Comparison of ENCODE assay signal across 13 cellular contexts in the genomic region with DNA sequence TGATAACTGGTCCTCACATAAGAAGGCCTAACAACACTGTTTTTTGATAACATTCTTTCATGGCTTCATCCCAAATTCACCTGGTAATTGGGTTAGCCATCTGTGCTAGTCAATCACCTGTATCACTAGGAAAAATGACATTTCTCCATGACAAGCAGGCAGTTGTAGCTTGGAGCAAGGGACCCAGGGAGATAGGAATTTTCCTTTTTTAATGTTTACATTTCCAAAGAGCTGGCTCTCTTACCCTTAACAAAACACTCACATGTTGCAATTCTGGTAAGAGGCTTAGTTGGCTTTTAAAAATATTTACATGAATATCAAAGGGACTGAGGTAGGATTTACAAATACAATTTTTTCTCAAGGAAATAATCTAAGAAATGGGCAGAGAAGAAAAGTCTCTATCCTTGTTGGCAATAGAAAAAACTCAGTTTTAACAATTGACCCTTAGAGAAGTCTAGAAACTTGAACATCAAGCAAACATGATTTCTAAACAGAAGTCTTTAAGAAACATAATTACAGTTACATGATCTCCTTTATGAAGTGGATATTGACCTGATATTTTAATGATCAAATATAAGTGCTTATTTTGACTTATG. TPM values are rescaled to one million over a fixed set of nuclear protein-coding genes. Genes with fewer than 3 reads are reported as not detected.
A peak's percentile ranks its signal among the peaks of the same experiment; 100 is the strongest.
DNase-seq lines count a peak whose midpoint lies in the region; ATAC-seq and TF ChIP-seq lines count a peak whose summit lies in the region.
"Had no signal": no experiment of that assay in that cellular context is flagged by ENCODE, and none has a peak within 500 bp of the region (broad histone marks: within the 10 kb centered on the region; RNA-seq: fewer than 3 reads in every experiment).

No MANE protein-coding gene starts in this region.

- peak in 1 of 4 donors; percentile 25 for ATAC-seq in heart left ventricle
- no peak for ATAC-seq in Right ventricle myocardium inferior
- ATAC-seq in aorta (ENCODE audit: low FRiP score) = peak; percentile 54
- no peak for ATAC-seq in GM18861 (IDR thresholded peaks at IDR 0.05; ENCODE audit: unreplicated experiment)

- peak overlapping the region; percentile 19 for H3K27ac Mint-ChIP-seq in osteocyte (ENCODE audit: unreplicated experiment)
- H3K27ac Mint-ChIP-seq: activated CD4-positive, alpha-beta memory T cell treated with anti-CD3 and anti-CD28 coated beads, Interleukin-2, amount 10 ng/mL, durations not matched to agents 7 days and 5 days; activated naive CD4-positive, alpha-beta T cell treated with anti-CD3 and anti-CD28 coated beads, Interleukin-2, amount 10 ng/mL, durations not matched to agents 7 days and 5 days; naive B cell had no signal

- no peak overlapping the region for H2AFZ ChIP-seq in fibroblast of lung (ENCODE audit: low read length)

- TF ChIP-seq CTCF in heart left ventricle (IDR thresholded peaks at IDR 0.05) (no peak), fibroblast of lung (conservative IDR thresholded peaks at IDR 0.05 in 1 of 2, IDR thresholded peaks at IDR 0.05 in 1 of 2; ENCODE audit: low read depth in 1 of 2, low read length in 2 of 2) (no peak), osteocyte (IDR thresholded peaks at IDR 0.05) (no peak)

- H3K4me1 Mint-ChIP-seq in osteocyte (ENCODE audit: unreplicated experiment) = peaks cover 30% of the 10 kb centered on the region
- H3K4me1 Mint-ChIP-seq: activated CD4-positive, alpha-beta memory T cell treated with anti-CD3 and anti-CD28 coated beads, Interleukin-2, amount 10 ng/mL, durations not matched to agents 7 days and 5 days; activated naive CD4-positive, alpha-beta T cell treated with anti-CD3 and anti-CD28 coated beads, Interleukin-2, amount 10 ng/mL, durations not matched to agents 7 days and 5 days; naive B cell had no signal

- no peak for DNase-seq in heart left ventricle
- no peak for DNase-seq in Right ventricle myocardium inferior (ENCODE audit: missing footprints)
- DNase-seq in fibroblast of lung (ENCODE audit: low read depth in 2 of 2) = peak; percentile 15 to 82
- DNase-seq in osteocyte (ENCODE audit: extremely low spot score, unreplicated experiment) = no peak
- DNase-seq in aorta = no peak
- DNase-seq in NCI-H1694 (lab: John Stamatoyannopoulos, UW) = no peak
- no peak for DNase-seq in effector CD8-positive, alpha-beta T cell (lab: John Stamatoyannopoulos, UW)
- DNase-seq: activated CD4-positive, alpha-beta memory T cell treated with anti-CD3 and anti-CD28 coated beads, Interleukin-2, amount 10 ng/mL, durations not matched to agents 7 days and 5 days; activated naive CD4-positive, alpha-beta T cell treated with anti-CD3 and anti-CD28 coated beads, Interleukin-2, amount 10 ng/mL, durations not matched to agents 7 days and 5 days; naive B cell; NCI-H1105 treated with DMSO at 0.1 percent for 48 hours; stimulated activated CD4-positive, alpha-beta T cell treated with anti-CD3 and anti-CD28 coated beads, Interleukin-12 subunit alpha, Interleukin-12 subunit beta, amount 100 ng/mL, for 4 hours had no signal

- TF ChIP-seq POLR2A in heart left ventricle (IDR thresholded peaks at IDR 0.05) = no peak

- peaks cover 9% of the 10 kb centered on the region for H3K27me3 Mint-ChIP-seq in osteocyte (ENCODE audit: unreplicated experiment)
- H3K27me3 Mint-ChIP-seq: activated CD4-positive, alpha-beta memory T cell treated with anti-CD3 and anti-CD28 coated beads, Interleukin-2, amount 10 ng/mL, durations not matched to agents 7 days and 5 days; activated naive CD4-positive, alpha-beta T cell treated with anti-CD3 and anti-CD28 coated beads, Interleukin-2, amount 10 ng/mL, durations not matched to agents 7 days and 5 days; naive B cell had no signal

- no peaks in the 10 kb centered on the region for H3K27me3 ChIP-seq in heart left ventricle
- H3K27me3 ChIP-seq in fibroblast of lung (ENCODE audit: control insufficient read depth, insufficient read depth, low read length) = no peaks in the 10 kb centered on the region
- no peaks in the 10 kb centered on the region for H3K27me3 ChIP-seq in aorta (ENCODE audit: control insufficient read depth in 1 of 2, insufficient read depth in 2 of 2, low read length in 1 of 2)

- no peaks in the 10 kb centered on the region for H4K20me1 ChIP-seq in fibroblast of lung (ENCODE audit: control insufficient read depth, extremely low read depth, insufficient read depth, low read length)

- H3K4me2 ChIP-seq in fibroblast of lung (ENCODE audit: extremely low read depth, insufficient read depth, low read length) = peak overlapping the region; percentile 76

- H3K9ac ChIP-seq in fibroblast of lung (ENCODE audit: insufficient read depth, low read length) = no peak overlapping the region

- H3K27ac ChIP-seq in heart left ventricle (peak overlapping the region in 11 of 12 donors; percentile 28 to 85 (median 55)), fibroblast of lung (ENCODE audit: insufficient read depth, low read length) (peak overlapping the region; percentile 67), aorta (ENCODE audit: low read depth in 1 of 2, low read length in 2 of 2) (peak overlapping the region; percentile 63 to 67)

- H3K9me3 ChIP-seq in heart left ventricle (no peaks in the 10 kb centered on the region), fibroblast of lung (ENCODE audit: control insufficient read depth, insufficient read depth, low read depth, low read length) (no peaks in the 10 kb centered on the region), aorta (ENCODE audit: control insufficient read depth, low read length) (no peaks in the 10 kb centered on the region)

- no peaks in the 10 kb centered on the region for H3K9me3 Mint-ChIP-seq in osteocyte (ENCODE audit: unreplicated experiment)
- H3K9me3 Mint-ChIP-seq: activated CD4-positive, alpha-beta memory T cell treated with anti-CD3 and anti-CD28 coated beads, Interleukin-2, amount 10 ng/mL, durations not matched to agents 7 days and 5 days; activated naive CD4-positive, alpha-beta T cell treated with anti-CD3 and anti-CD28 coated beads, Interleukin-2, amount 10 ng/mL, durations not matched to agents 7 days and 5 days had no signal

- H3K4me3 Mint-ChIP-seq in osteocyte (ENCODE audit: unreplicated experiment) = no peak overlapping the region
- H3K4me3 Mint-ChIP-seq: activated CD4-positive, alpha-beta memory T cell treated with anti-CD3 and anti-CD28 coated beads, Interleukin-2, amount 10 ng/mL, durations not matched to agents 7 days and 5 days; activated naive CD4-positive, alpha-beta T cell treated with anti-CD3 and anti-CD28 coated beads, Interleukin-2, amount 10 ng/mL, durations not matched to agents 7 days and 5 days; naive B cell had no signal

- H3K4me3 ChIP-seq in heart left ventricle (no peak overlapping the region), fibroblast of lung (replicated peaks in 1 of 4; ENCODE audit: control extremely low read depth in 1 of 4, insufficient read depth in 1 of 4, low read depth in 3 of 4, low read length in 4 of 4) (peak overlapping the region in 2 of 4 experiments; percentile 11 to 16), aorta (ENCODE audit: low read length in 2 of 2) (no peak overlapping the region)

- intact Hi-C loops in heart left ventricle (cut with DNase I) = loop anchor here in 2 of 10 donors (10.0 kb wide), 1 partner anchor 92 kb away; no protein-coding TSS in a partner anchor
- intact Hi-C loops in Right ventricle myocardium inferior (cut with DNase I) = loop anchor here (5.0 kb wide), 2 partner anchors 80 to 95 kb away; no protein-coding TSS in a partner anchor
- intact Hi-C loops in aorta (cut with DNase I) = loop anchor here (5.0 to 10.0 kb wide), 2 partner anchors 95 to 128 kb away; no protein-coding TSS in a partner anchor

- H3K36me3 ChIP-seq in heart left ventricle = no peaks in the 10 kb centered on the region
- no peaks in the 10 kb centered on the region for H3K36me3 ChIP-seq in fibroblast of lung (ENCODE audit: control insufficient read depth, insufficient read depth, low read length)
- H3K36me3 ChIP-seq in aorta (ENCODE audit: control insufficient read depth in 1 of 2, insufficient read depth in 2 of 2, low read length in 1 of 2) = no peaks in the 10 kb centered on the region

- H3K79me2 ChIP-seq in fibroblast of lung (ENCODE audit: control insufficient read depth, insufficient read depth, low read length) = no peaks in the 10 kb centered on the region

- H3K4me1 ChIP-seq in heart left ventricle (peaks cover 0 to 37% (median 11%) of the 10 kb centered on the region in 12 donors), fibroblast of lung (ENCODE audit: control insufficient read depth, extremely low read depth, insufficient read depth, low read length) (peaks cover 24% of the 10 kb centered on the region), aorta (ENCODE audit: control insufficient read depth in 1 of 2, insufficient read depth in 2 of 2, low read length in 2 of 2) (peaks cover 4 to 19% of the 10 kb centered on the region in 2 donors)

- H3K36me3 Mint-ChIP-seq in osteocyte (ENCODE audit: unreplicated experiment) = no peaks in the 10 kb centered on the region
- H3K36me3 Mint-ChIP-seq: activated naive CD4-positive, alpha-beta T cell treated with anti-CD3 and anti-CD28 coated beads, Interleukin-2, amount 10 ng/mL, durations not matched to agents 7 days and 5 days; naive B cell had no signal

RNA-seq across cellular contexts. Expression of a gene that starts 16.1 kb away (rescaled TPM):
- total RNA-seq in heart left ventricle = 10 to 100 TPM in 8 of 9 donors, 1 to 10 TPM in 1; 9.9 to 30.8 (median 16.5) TPM
- polyA plus RNA-seq in heart left ventricle = 10 to 100 TPM in 1 of 2 donors, 1 to 10 TPM in 1; 9.3 to 81.1 TPM
- 39.6 TPM for total RNA-seq in Right ventricle myocardium inferior
- total RNA-seq in fibroblast of lung = 72.2 and 154 TPM in 2 replicates
- polyA plus RNA-seq in fibroblast of lung = 92.9 and 118 TPM in 2 replicates
- 52.0 and 60.0 TPM in 2 replicates for polyA plus RNA-seq in fibroblast of lung (2012)
- polyA minus RNA-seq in fibroblast of lung (ENCODE audit: low replicate concordance) = 75.1 and 81.9 TPM in 2 replicates
- 0.67 and 0.84 TPM in 2 replicates for total RNA-seq in osteocyte
- total RNA-seq in aorta = 10 to 100 TPM; 33.6 to 79.0 TPM
- polyA plus RNA-seq in aorta = 100 to 1,000 TPM; 100 to 311 TPM

RNA-seq across cellular contexts. Expression of a gene that starts 56.5 kb away (rescaled TPM):
- 10 to 100 TPM in 8 of 9 donors, 1 to 10 TPM in 1; 9.3 to 33.7 (median 14.5) TPM for total RNA-seq in heart left ventricle
- 10 to 100 TPM; 12.9 to 19.8 TPM for polyA plus RNA-seq in heart left ventricle
- 29.7 TPM for total RNA-seq in Right ventricle myocardium inferior
- 10.6 and 13.4 TPM in 2 replicates for total RNA-seq in fibroblast of lung
- polyA plus RNA-seq in fibroblast of lung = 12.1 and 14.6 TPM in 2 replicates
- 10.9 and 12.2 TPM in 2 replicates for polyA plus RNA-seq in fibroblast of lung (2012)
- 6.8 and 9.7 TPM in 2 replicates for polyA minus RNA-seq in fibroblast of lung (ENCODE audit: low replicate concordance)
- not detected in 2 replicates for total RNA-seq in osteocyte
- total RNA-seq in aorta = 10 to 100 TPM; 44.7 to 46.8 TPM
- 100 to 1,000 TPM in 1 of 2 donors, 10 to 100 TPM in 1; 60.7 to 121 TPM for polyA plus RNA-seq in aorta
- total RNA-seq: activated CD4-positive, alpha-beta memory T cell treated with anti-CD3 and anti-CD28 coated beads, Interleukin-2, amount 10 ng/mL, durations not matched to agents 7 days and 5 days had no signal

Comparison
In these comparisons a context has a peak if more than half of its experiments do, and no peak if none do; other contexts are left out.
1. DNase-seq: peak in fibroblast of lung (2 of 2); none in heart left ventricle (0 of 5), Right ventricle myocardium inferior (single experiment), osteocyte (single experiment), aorta (0 of 2), NCI-H1694 (single experiment) and effector CD8-positive, alpha-beta T cell (single experiment).
2. Peak in every context shown above with its lines, with median percentiles within 50 percentile points of each other: H3K27ac ChIP-seq.